Comparison of ENCODE assay signal across 1 cellular context in genomic region chr20:53087034-53087777, GRCh38.
TF ChIP-seq lines count a peak whose summit lies in the region.

No MANE protein-coding gene starts in this region.

TF ChIP-seq in HepG2, 621 proteins besides CTCF, POLR2A, EP300 and RAD21 (continued from another document):
- TF ChIP-seq TRIM22 (IDR thresholded peaks at IDR 0.05) (no peak), HNF1A (IDR thresholded peaks at IDR 0.05; ENCODE audit: low read depth) (no peak), HNF1A (CRISPR knock-in tag; IDR thresholded peaks at IDR 0.05; ENCODE audit: borderline replicate concordance) (peak; percentile 42; the same call in 1 of the 2 replicates), TCF7 (IDR thresholded peaks at IDR 0.05; ENCODE audit: low read depth) (0 out of 2 replicates have a peak, but pooled peaks have one; percentile 7), IKZF5 (CRISPR knock-in tag; IDR thresholded peaks at IDR 0.05) (0 out of 2 replicates have a peak, but pooled peaks have one; percentile 48), NRL (CRISPR knock-in tag; IDR thresholded peaks at IDR 0.05; ENCODE audit: borderline replicate concordance) (no peak), SATB2 (CRISPR knock-in tag; IDR thresholded peaks at IDR 0.05) (no peak), HMG20A (CRISPR knock-in tag; IDR thresholded peaks at IDR 0.05; ENCODE audit: borderline replicate concordance) (peak; percentile 34; the same call in 1 of the 2 replicates), ZNF510 (CRISPR knock-in tag; IDR thresholded peaks at IDR 0.05; ENCODE audit: low read depth) (no peak), ZNF44 (CRISPR knock-in tag; IDR thresholded peaks at IDR 0.05) (no peak), FOXO1 (CRISPR knock-in tag; IDR thresholded peaks at IDR 0.05) (peak; percentile 60; the same call in 1 of the 2 replicates), FOXP1 (IDR thresholded peaks at IDR 0.05) (no peak), FOXP1 (CRISPR knock-in tag; IDR thresholded peaks at IDR 0.05) (peak; percentile 74), JUN (CRISPR knock-in tag; IDR thresholded peaks at IDR 0.05) (0 out of 2 replicates have a peak, but pooled peaks have one; percentile 19), TRIM24 (CRISPR knock-in tag; IDR thresholded peaks at IDR 0.05) (0 out of 2 replicates have a peak, but pooled peaks have one; percentile 19), ZNF644 (CRISPR knock-in tag; IDR thresholded peaks at IDR 0.05; ENCODE audit: low read depth) (peak; percentile 39; the same call in 1 of the 2 replicates), MAX (IDR thresholded peaks at IDR 0.05) (peak; percentile 14; the same call in 1 of the 2 replicates), HDAC2 (CRISPR knock-in tag; IDR thresholded peaks at IDR 0.05) (0 out of 2 replicates have a peak, but pooled peaks have one; percentile 24)
TF ChIP-seq in HepG2: peak in this region for 55.
